In genomic region chr11:94186342-94187203, GRCh38 we compare ENCODE assay signal across 31 cellular contexts. TPM values are rescaled to one million over a fixed set of nuclear protein-coding genes. Genes with fewer than 3 reads are reported as not detected.
DNase-seq lines count a peak whose midpoint lies in the region; ATAC-seq, FAIRE-seq and TF ChIP-seq lines count a peak whose summit lies in the region.
"Had no signal": no experiment of that assay in that cellular context is flagged by ENCODE, and none has a peak within 500 bp of the region (broad histone marks: within the 10 kb centered on the region; RNA-seq: fewer than 3 reads in every experiment).

No MANE protein-coding gene starts in this region.

- H2BK15ac ChIP-seq in H1 (ENCODE audit: low read length) = no peak overlapping the region

- no peak for ATAC-seq in HG03432 (IDR thresholded peaks at IDR 0.05; ENCODE audit: unreplicated experiment)
- ATAC-seq in HG03469 (IDR thresholded peaks at IDR 0.05; ENCODE audit: unreplicated experiment) = no peak
- ATAC-seq: activated CD8-positive, alpha-beta memory T cell treated with anti-CD3 and anti-CD28 coated beads, Interleukin-2, amount 10 ng/mL, durations not matched to agents 7 days and 5 days; activated naive CD8-positive, alpha-beta T cell treated with anti-CD3 and anti-CD28 coated beads, Interleukin-2, amount 50 U/mL, for 24 hours; activated T-cell treated with anti-CD3 and anti-CD28 coated beads, Interleukin-2, amount 50 U/mL, for 4 hours; left colon; right lobe of liver had no signal

- peaks cover 2% of the 10 kb centered on the region for H3K36me3 Mint-ChIP-seq in activated naive CD4-positive, alpha-beta T cell treated with anti-CD3 and anti-CD28 coated beads, Interleukin-2, amount 10 ng/mL, durations not matched to agents 7 days and 5 days
- peaks cover 13% of the 10 kb centered on the region for H3K36me3 Mint-ChIP-seq in nephron progenitor cell (ENCODE audit: low read depth)
- H3K36me3 Mint-ChIP-seq: activated CD8-positive, alpha-beta memory T cell treated with anti-CD3 and anti-CD28 coated beads, Interleukin-2, amount 10 ng/mL, durations not matched to agents 7 days and 5 days had no signal

- no peak overlapping the region for H3K56ac ChIP-seq in H1 (replicated peaks; ENCODE audit: insufficient read length, low read depth, low read length)

- no peak overlapping the region for H2BK120ac ChIP-seq in H1 (replicated peaks; ENCODE audit: low read depth, low read length)

- H3K23me2 ChIP-seq in H1 (ENCODE audit: low read depth, low read length) = no peaks in the 10 kb centered on the region

- H3K79me1 ChIP-seq in H1 (ENCODE audit: low read depth, low read length) = no peaks in the 10 kb centered on the region

- no peak overlapping the region; the same call in 1 of the 2 replicates for H2BK5ac ChIP-seq in H1 (ENCODE audit: low read depth, low read length)

- no peak; a peak in 1 of 4 replicates for TF ChIP-seq RAD21 in H1 (IDR thresholded peaks at IDR 0.05 in 1 of 2, conservative IDR thresholded peaks at IDR 0.05 in 1 of 2; ENCODE audit: low read depth in 2 of 2, low read length in 2 of 2)

- no peaks in the 10 kb centered on the region for H3K27me3 Mint-ChIP-seq in activated naive CD4-positive, alpha-beta T cell treated with anti-CD3 and anti-CD28 coated beads, Interleukin-2, amount 10 ng/mL, durations not matched to agents 7 days and 5 days
- no peaks in the 10 kb centered on the region for H3K27me3 Mint-ChIP-seq in nephron progenitor cell (ENCODE audit: low read depth, poor library complexity)
- H3K27me3 Mint-ChIP-seq: activated CD8-positive, alpha-beta memory T cell treated with anti-CD3 and anti-CD28 coated beads, Interleukin-2, amount 10 ng/mL, durations not matched to agents 7 days and 5 days; activated naive CD8-positive, alpha-beta T cell treated with anti-CD3 and anti-CD28 coated beads, Interleukin-2, amount 50 U/mL, for 24 hours; CD4-positive, alpha-beta T cell had no signal

- no peak overlapping the region for H3K4me2 ChIP-seq in H1 (ENCODE audit: insufficient read depth in 1 of 2, low read depth in 2 of 2, low read length in 2 of 2)

- H3K4me3 Mint-ChIP-seq in activated naive CD4-positive, alpha-beta T cell treated with anti-CD3 and anti-CD28 coated beads, Interleukin-2, amount 10 ng/mL, durations not matched to agents 7 days and 5 days = no peak overlapping the region
- H3K4me3 Mint-ChIP-seq in nephron progenitor cell = no peak overlapping the region
- H3K4me3 Mint-ChIP-seq: activated CD8-positive, alpha-beta memory T cell treated with anti-CD3 and anti-CD28 coated beads, Interleukin-2, amount 10 ng/mL, durations not matched to agents 7 days and 5 days; activated naive CD8-positive, alpha-beta T cell treated with anti-CD3 and anti-CD28 coated beads, Interleukin-2, amount 50 U/mL, for 24 hours; activated T-cell treated with anti-CD3 and anti-CD28 coated beads, Interleukin-2, amount 50 U/mL, for 4 hours; CD4-positive, alpha-beta T cell; immature natural killer cell had no signal

- no peak for DNase-seq in activated naive CD4-positive, alpha-beta T cell treated with anti-CD3 and anti-CD28 coated beads, Interleukin-2, amount 10 ng/mL, durations not matched to agents 7 days and 5 days
- no peak for DNase-seq in activated naive CD4-positive, alpha-beta T cell treated with Interleukin-2 at 50 U/mL for 16 hours
- DNase-seq in H1 (ENCODE audit: low read depth in 1 of 2, low spot score in 2 of 2) = no peak
- DNase-seq in nephron progenitor cell = no peak
- DNase-seq in uterus = no peak
- DNase-seq in stimulated activated naive CD4-positive, alpha-beta T cell treated with Interleukin-2 at 50 U/mL for 16 hours (lab: John Stamatoyannopoulos, UW) = no peak
- DNase-seq: activated CD4-positive, alpha-beta T cell treated with anti-CD3 and anti-CD28 coated beads, Interleukin-2, amount 50 U/mL, for 4 hours; activated CD4-positive, CD25-positive, alpha-beta regulatory T cell; activated CD8-positive, alpha-beta memory T cell treated with anti-CD3 and anti-CD28 coated beads, Interleukin-2, amount 10 ng/mL, durations not matched to agents 7 days and 5 days; activated gamma-delta T cell; activated naive CD8-positive, alpha-beta T cell treated with anti-CD3 and anti-CD28 coated beads, Interleukin-2, amount 50 U/mL, for 24 hours; activated T-cell treated with anti-CD3 and anti-CD28 coated beads, Interleukin-2, amount 50 U/mL, for 4 hours; CD4-positive, alpha-beta T cell; dorsolateral prefrontal cortex; EL; hypothalamus; immature natural killer cell; KG1; left colon; mammary epithelial cell; NCI-H1105; NCI-H187 treated with DMSO at 0.1 percent for 48 hours; NK-92 treated with Interleukin-12 subunit alpha and Interleukin-12 subunit beta, amount 100 ng/mL, for 24 hours; right lobe of liver; stimulated activated CD4-positive, alpha-beta T cell treated with anti-CD3 and anti-CD28 coated beads, Interleukin-4, amount 100 ng/mL, for 4 hours; T-helper 1 cell; upper lobe of left lung had no signal

- H3K4ac ChIP-seq in H1 (replicated peaks; ENCODE audit: insufficient read length, low read depth, low read length) = no peak overlapping the region

- H3K4me1 ChIP-seq in H1 (replicated peaks in 1 of 4; ENCODE audit: control insufficient read depth in 3 of 4, insufficient read depth in 4 of 4, low read length in 3 of 4) (peaks cover 0 to 14% (median 9%) of the 10 kb centered on the region in 4 experiments; a peak in 5 of 7 replicates), uterus (no peaks in the 10 kb centered on the region)
- H3K4me1 ChIP-seq: right lobe of liver had no signal

- POLR2A ChIA-PET in H1 (lab: Charles Lee; ENCODE audit: partially characterized antibody) = interaction anchor here (0.8 kb wide), 1 partner anchor 12 kb away, joined by 3 read pairs; no protein-coding TSS in a partner anchor

- 79% methylated on average over 8 of the region's 8 CpGs; no CpG with 5 or more reads in 1 of the 2 experiments for WGBS in H1 (ENCODE audit: extremely low coverage in 1 of 2, insufficient coverage in 1 of 2, insufficient read length in 1 of 2, insufficient replicate concordance in 2 of 2, low coverage in 1 of 2, low lambda C conversion rate in 2 of 2, missing lambda C conversion rate in 1 of 2), 2 experiments

- CTCF ChIA-PET in activated naive CD4-positive, alpha-beta T cell treated with anti-CD3 and anti-CD28 coated beads, Interleukin-2, amount 10 ng/mL, durations not matched to agents 7 days and 5 days (lab: Charles Lee) = interaction anchor here (0.8 to 3.6 kb wide), 3 partner anchors 11 to 318 kb away, joined by 3 to 17 read pairs (median 11); no protein-coding TSS in a partner anchor
- CTCF ChIA-PET in H1 (lab: Charles Lee; ENCODE audit: partially characterized antibody) = interaction anchor here (0.6 to 11.1 kb wide), 11 partner anchors 8 to 319 kb away, joined by 3 to 127 read pairs (median 5); no protein-coding TSS in a partner anchor

- intact Hi-C loops in uterus (cut with DNase I; ENCODE audit: low total_unique reads) = no loop called here

- no peak overlapping the region for H3K18ac ChIP-seq in H1 (ENCODE audit: extremely low read depth, low read length)

- no peak overlapping the region for H3K9ac ChIP-seq in H1 (replicated peaks in 1 of 4; ENCODE audit: extremely low read depth in 1 of 4, low read depth in 3 of 4, low read length in 3 of 4)

- no peak overlapping the region for H2AFZ ChIP-seq in H1 (ENCODE audit: low read length)

- H3K9me3 Mint-ChIP-seq in activated naive CD4-positive, alpha-beta T cell treated with anti-CD3 and anti-CD28 coated beads, Interleukin-2, amount 10 ng/mL, durations not matched to agents 7 days and 5 days = no peaks in the 10 kb centered on the region
- peaks cover 13% of the 10 kb centered on the region for H3K9me3 Mint-ChIP-seq in nephron progenitor cell
- H3K9me3 Mint-ChIP-seq: activated T-cell treated with anti-CD3 and anti-CD28 coated beads, Interleukin-2, amount 50 U/mL, for 4 hours had no signal

- H4K20me1 ChIP-seq in H1 (replicated peaks in 1 of 2; ENCODE audit: control insufficient read depth in 1 of 2, insufficient read depth in 2 of 2, low read length in 2 of 2) = peaks cover 0 to 4% of the 10 kb centered on the region in 2 experiments

- H4K5ac ChIP-seq in H1 (ENCODE audit: insufficient read length, low read depth, low read length) = no peak overlapping the region

- H2BK20ac ChIP-seq in H1 (ENCODE audit: low read length) = no peak overlapping the region

- H2AK5ac ChIP-seq in H1 (ENCODE audit: low read depth, low read length) = no peak overlapping the region

- H3K9me3 ChIP-seq in H1 (ENCODE audit: insufficient read depth in 2 of 2, low read depth in 1 of 2, low read length in 1 of 2) (no peaks in the 10 kb centered on the region), uterus (no peaks in the 10 kb centered on the region)
- H3K9me3 ChIP-seq: right lobe of liver, upper lobe of left lung had no signal

- no peak overlapping the region for H3K23ac ChIP-seq in H1 (ENCODE audit: insufficient read length)

- H3K4me3 ChIP-seq in H1 (ENCODE audit: extremely low read depth in 1 of 4, insufficient read depth in 2 of 4, low read depth in 3 of 4, low read length in 4 of 4) (no peak overlapping the region), uterus (no peak overlapping the region)
- H3K4me3 ChIP-seq: dorsolateral prefrontal cortex, right lobe of liver, SK-N-MC, upper lobe of left lung had no signal

- H3K27ac Mint-ChIP-seq in activated naive CD4-positive, alpha-beta T cell treated with anti-CD3 and anti-CD28 coated beads, Interleukin-2, amount 10 ng/mL, durations not matched to agents 7 days and 5 days = peak overlapping the region; percentile 34
- H3K27ac Mint-ChIP-seq in nephron progenitor cell = peak overlapping the region; percentile 93
- H3K27ac Mint-ChIP-seq: activated CD8-positive, alpha-beta memory T cell treated with anti-CD3 and anti-CD28 coated beads, Interleukin-2, amount 10 ng/mL, durations not matched to agents 7 days and 5 days; activated naive CD8-positive, alpha-beta T cell treated with anti-CD3 and anti-CD28 coated beads, Interleukin-2, amount 50 U/mL, for 24 hours; CD4-positive, alpha-beta T cell; immature natural killer cell had no signal

- TF ChIP-seq POLR2A in H1 (IDR thresholded peaks at IDR 0.05; ENCODE audit: control extremely low read depth in 1 of 2, low read depth in 2 of 2, low read length in 2 of 2) (no peak), uterus (IDR thresholded peaks at IDR 0.05) (no peak)

- H3K79me2 ChIP-seq in H1 (ENCODE audit: control insufficient read depth in 1 of 2, insufficient read depth in 2 of 2, low read length in 2 of 2) = peaks cover 0 to 8% of the 10 kb centered on the region in 2 experiments; a peak in 2 of 4 replicates

- H4K91ac ChIP-seq in H1 (replicated peaks; ENCODE audit: insufficient read length, low read length) = no peak overlapping the region

- H3K27ac ChIP-seq in H1 (ENCODE audit: low read depth, low read length) (no peak overlapping the region), uterus (no peak overlapping the region)
- H3K27ac ChIP-seq: right lobe of liver, SK-N-MC, upper lobe of left lung had no signal

- no peak overlapping the region for H2BK12ac ChIP-seq in H1 (ENCODE audit: low read depth, low read length)

- no peak for TF ChIP-seq EP300 in H1 (IDR thresholded peaks at IDR 0.05; ENCODE audit: borderline replicate concordance in 1 of 2, low read depth in 2 of 2, low read length in 2 of 2)

- H3K14ac ChIP-seq in H1 (ENCODE audit: insufficient read length) = no peak overlapping the region

- no peak overlapping the region for H4K8ac ChIP-seq in H1 (ENCODE audit: extremely low read depth, insufficient read depth, low read length)

- H3K36me3 ChIP-seq in H1 (ENCODE audit: control insufficient read depth in 2 of 4, insufficient read depth in 4 of 4, low read length in 3 of 4) (peaks cover 0 to 22% (median 4%) of the 10 kb centered on the region in 4 experiments; a peak in 5 of 8 replicates), uterus (no peaks in the 10 kb centered on the region)
- H3K36me3 ChIP-seq: right lobe of liver had no signal

- TF ChIP-seq CTCF in H1 (IDR thresholded peaks at IDR 0.05; ENCODE audit: control extremely low read depth in 1 of 3, insufficient read depth in 1 of 3, low read depth in 1 of 3, low read length in 3 of 3) (no peak), nephron progenitor cell (IDR thresholded peaks at IDR 0.05) (no peak), uterus (IDR thresholded peaks at IDR 0.05) (no peak)

- H3K4me1 Mint-ChIP-seq in activated naive CD4-positive, alpha-beta T cell treated with anti-CD3 and anti-CD28 coated beads, Interleukin-2, amount 10 ng/mL, durations not matched to agents 7 days and 5 days = no peaks in the 10 kb centered on the region
- H3K4me1 Mint-ChIP-seq in nephron progenitor cell = peaks cover 8% of the 10 kb centered on the region
- H3K4me1 Mint-ChIP-seq: activated CD8-positive, alpha-beta memory T cell treated with anti-CD3 and anti-CD28 coated beads, Interleukin-2, amount 10 ng/mL, durations not matched to agents 7 days and 5 days; immature natural killer cell had no signal

- H3K27me3 ChIP-seq in H1 (replicated peaks in 1 of 4; ENCODE audit: control insufficient read depth in 3 of 4, extremely low read depth in 1 of 4, insufficient read depth in 3 of 4, low read length in 3 of 4) (peaks cover 0 to 1% (median 0%) of the 10 kb centered on the region in 4 experiments; a peak in 1 of 7 replicates), uterus (no peaks in the 10 kb centered on the region)
- H3K27me3 ChIP-seq: dorsolateral prefrontal cortex, right lobe of liver, upper lobe of left lung had no signal

- FAIRE-seq in H1 (lab: Jason Lieb, UNC) = no peak
- FAIRE-seq: H54 had no signal

RNA-seq across cellular contexts. Expression of gene PANX1, which starts 57.9 kb away (rescaled TPM):
- 34.5 and 35.2 TPM in 2 replicates for total RNA-seq in H1 (2021; fragmentation: NEBNext Ultra II Directional; extraction: Animal tissue kit (Norgen Biotek cat#: 25700))
- 15.4 and 15.9 TPM in 2 replicates for polyA plus RNA-seq in H1 (2011; rRNA removed)
- polyA plus RNA-seq in H1 (2011; cell fraction: cytosol; rRNA removed) = 18.1 TPM
- 18.9 TPM for polyA plus RNA-seq in H1 (2011; cell fraction: nucleus; rRNA removed)
- polyA plus RNA-seq in H1 (2012, experiment 1 of 2) = 19.1 to 29.2 TPM (median 24.7 TPM) in 4 replicates
- polyA plus RNA-seq in H1 (2012, experiment 2 of 2) = 7.6 TPM
- 25.2 TPM for polyA plus RNA-seq in H1 (2013, experiment 1 of 2)
- 29.7 TPM for polyA plus RNA-seq in H1 (2013, experiment 2 of 2)
- 69.0 and 96.8 TPM in 2 replicates for polyA minus RNA-seq in H1 (2011; rRNA and poly(A)+ RNA removed)
- 35.2 TPM for polyA minus RNA-seq in H1 (2011; cell fraction: cytosol; rRNA and poly(A)+ RNA removed)
- 62.2 TPM for polyA minus RNA-seq in H1 (2011; cell fraction: nucleus; rRNA and poly(A)+ RNA removed)
- 10 to 100 TPM in 3 of 4 donors, 1 to 10 TPM in 1; 4.1 to 37.9 (median 15.1) TPM for total RNA-seq in uterus
